ENCODE assay signal across 16 cellular contexts in the genomic region with DNA sequence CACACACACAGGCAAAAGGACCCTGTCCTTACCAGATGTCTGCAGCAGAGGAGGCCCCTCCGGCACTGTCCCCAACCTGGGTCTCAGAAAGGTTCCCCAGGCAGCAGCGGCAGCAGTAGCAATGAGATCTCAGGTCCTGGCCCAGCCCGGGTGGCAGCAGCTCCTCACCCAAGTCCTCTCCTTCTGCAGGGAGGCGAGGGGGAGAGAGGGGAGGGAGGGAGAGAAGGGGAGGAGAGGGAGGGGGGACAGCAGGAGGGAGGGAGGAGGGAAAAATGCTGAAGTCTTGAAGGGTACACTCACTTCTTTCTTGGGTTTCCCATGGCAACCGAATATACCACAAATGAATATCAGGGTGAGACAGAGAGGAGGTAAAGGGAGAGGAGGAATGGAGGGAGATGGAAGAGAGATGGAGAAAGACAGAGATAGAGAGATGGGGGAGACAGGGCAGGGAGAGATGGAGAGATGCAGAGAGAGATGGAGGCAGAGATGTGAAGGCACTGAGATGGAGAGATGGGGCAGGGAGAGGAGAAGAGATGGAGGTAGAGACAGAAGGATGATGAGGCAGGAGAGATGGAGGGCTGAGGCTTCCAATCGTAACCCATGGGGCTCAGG.
"Had no signal": no experiment of that assay in that cellular context is flagged by ENCODE, and none has a peak within 500 bp of the region (broad histone marks: within the 10 kb centered on the region; RNA-seq: fewer than 3 reads in every experiment).

No MANE protein-coding gene starts in this region.

- DNase-seq: activated CD4-positive, alpha-beta memory T cell treated with anti-CD3 and anti-CD28 coated beads for 36 hours; activated effector memory CD4-positive, alpha-beta T cell treated with Interleukin-2 at 50 U/mL for 16 hours; activated T-cell treated with anti-CD3 and anti-CD28 coated beads, Interleukin-2, amount 50 U/mL, for 4 hours; body of pancreas; cortex of kidney; erythroblast; gastrocnemius medialis; islet precursor cell; midbrain; trophoblast cell; WERI-Rb-1 had no signal

- H3K4me3 ChIP-seq: body of pancreas, gastrocnemius medialis, lung, prostate gland, right lobe of liver, smooth muscle cell, suprapubic skin had no signal

- H3K4me2 ChIP-seq: smooth muscle cell had no signal

- H3K9me3 ChIP-seq: body of pancreas, gastrocnemius medialis, prostate gland, right lobe of liver, suprapubic skin had no signal

- H3K4me1 ChIP-seq: gastrocnemius medialis, prostate gland had no signal

- H3K36me3 ChIP-seq: gastrocnemius medialis, prostate gland, right lobe of liver, suprapubic skin, WERI-Rb-1 had no signal

- H3K27ac ChIP-seq: body of pancreas, gastrocnemius medialis, prostate gland, right lobe of liver, suprapubic skin, WERI-Rb-1 had no signal

- ATAC-seq: activated T-cell treated with anti-CD3 and anti-CD28 coated beads, Interleukin-2, amount 50 U/mL, for 4 hours; body of pancreas; gastrocnemius medialis had no signal
